7 cellular contexts compared by ENCODE assay signal in the genomic region with DNA sequence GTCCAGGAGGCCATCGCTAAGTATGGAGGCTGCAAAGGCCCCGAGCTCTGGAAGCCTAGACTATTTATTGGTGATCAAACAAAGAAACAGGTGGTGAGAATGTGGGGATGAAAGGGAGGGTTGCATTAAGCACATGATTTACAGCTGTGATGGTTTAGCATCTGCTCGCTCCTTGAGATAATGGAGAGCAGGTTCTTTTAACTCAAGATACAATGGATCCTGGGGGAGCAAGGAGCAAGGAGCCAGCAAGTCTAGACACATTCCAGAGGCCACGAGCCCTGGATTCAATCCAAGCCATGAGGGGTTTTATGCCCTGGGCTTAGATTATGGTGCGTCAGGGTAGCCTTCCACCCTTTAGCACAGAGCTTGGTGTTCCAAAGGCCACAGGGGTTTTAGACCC.
DNase-seq lines count a peak whose midpoint lies in the region; ATAC-seq, FAIRE-seq and TF ChIP-seq lines count a peak whose summit lies in the region.
"Not testable (repeated sequence)": the region's sequence is repeated elsewhere in the genome, so short reads cannot be mapped to it uniquely, and the experiment has no call there.

No MANE protein-coding gene starts in this region.

- not testable (repeated sequence) for H3K9me2 ChIP-seq in GM23338 (ENCODE audit: insufficient read depth)

- H4K20me1 ChIP-seq in GM23338 (replicated peaks; ENCODE audit: insufficient read depth); keratinocyte (ENCODE audit: control insufficient read depth, extremely low read depth, insufficient read depth, low read length): not testable (repeated sequence)

- not testable (repeated sequence) for H3F3A ChIP-seq in GM23338 (replicated peaks; ENCODE audit: low read depth)

- H3K27ac Mint-ChIP-seq in GM23338, result 0 out of 2 replicates have a peak overlapping the region, but pooled peaks have one; percentile 36

- H3K27me3 Mint-ChIP-seq in GM23338 (ENCODE audit: insufficient read depth, low read depth, poor library complexity), result not testable (repeated sequence)

- not testable (repeated sequence) for H3K27ac ChIP-seq in GM23338 (ENCODE audit: low read depth); WERI-Rb-1
- peak overlapping the region; percentile 10 for H3K27ac ChIP-seq in keratinocyte (ENCODE audit: control insufficient read depth, insufficient read depth, low read length)

- H3K9ac ChIP-seq in keratinocyte (ENCODE audit: control insufficient read depth, extremely low read depth, insufficient read depth, low read length), result not testable (repeated sequence)

- not testable (repeated sequence) for H3K36me3 ChIP-seq in GM23338 (ENCODE audit: insufficient read depth); WERI-Rb-1; keratinocyte (ENCODE audit: control insufficient read depth in 2 of 2, extremely low read depth in 1 of 2, insufficient read depth in 2 of 2, low read length in 2 of 2)

- H3K4me2 ChIP-seq in GM23338; keratinocyte (ENCODE audit: control insufficient read depth, extremely low read depth, insufficient read depth, low read depth, low read length): not testable (repeated sequence)

- H3K4me3 ChIP-seq in GM23338; WERI-Rb-1 (ENCODE audit: low read depth, low read length); keratinocyte (ENCODE audit: control insufficient read depth in 2 of 3, extremely low read depth in 1 of 3, insufficient read depth in 2 of 3, low read depth in 1 of 3, low read length in 3 of 3): not testable (repeated sequence)

- FAIRE-seq in keratinocyte (lab: Jason Lieb, UNC), result peak; percentile 13

- H2AFZ ChIP-seq in GM23338, result 0 out of 2 replicates have a peak overlapping the region, but pooled peaks have one; percentile 11
- not testable (repeated sequence) for H2AFZ ChIP-seq in keratinocyte (ENCODE audit: control insufficient read depth, low read length)

- H3K27me3 ChIP-seq in GM23338 (ENCODE audit: insufficient read depth); WERI-Rb-1 (ENCODE audit: insufficient read depth, low read depth, severe bottlenecking); keratinocyte (ENCODE audit: control insufficient read depth, extremely low read depth, insufficient read depth, low read length): not testable (repeated sequence)

- H3K79me2 ChIP-seq in GM23338 (replicated peaks; ENCODE audit: insufficient read depth); keratinocyte (ENCODE audit: control insufficient read depth, insufficient read depth, low read length): not testable (repeated sequence)

- H3K4me1 ChIP-seq in GM23338 (ENCODE audit: insufficient read depth) (peaks cover 19% of the 10 kb centered on the region), keratinocyte (ENCODE audit: control insufficient read depth, extremely low read depth, insufficient read depth, low read length) (peaks cover 28% of the 10 kb centered on the region)

- dilution Hi-C loops in keratinocyte (cut with MboI; ENCODE audit: extremely low pct_ligation_motif_present, low sequenced_read_pairs), result not testable (repeated sequence)

- H3K9me3 Mint-ChIP-seq in GM23338, result not testable (repeated sequence)

- DNase-seq in GM23338 (ENCODE audit: low spot score); keratinocyte (ENCODE audit: low read depth, low spot score): not testable (repeated sequence)
- DNase-seq in NCI-H1417 (lab: John Stamatoyannopoulos, UW) (peak in 2 of 3 experiments; percentile 3 to 8), NCI-H510A treated with DMSO at 0.1 percent for 48 hours (lab: John Stamatoyannopoulos, UW) (peak; percentile 0), NCI-H82 treated with DMSO at 0.1 percent for 48 hours (lab: John Stamatoyannopoulos, UW; ENCODE audit: unreplicated experiment) (peak; percentile 15), WERI-Rb-1 (peak; percentile 11), cerebellar cortex (ENCODE audit: low spot score) (peak; percentile 59)

- TF ChIP-seq CTCF in GM23338 (conservative IDR thresholded peaks at IDR 0.05; ENCODE audit: low read depth in 2 of 2); WERI-Rb-1 (IDR thresholded peaks at IDR 0.05; ENCODE audit: low read depth, low read length); keratinocyte (optimal IDR thresholded peaks at IDR 0.05 in 1 of 3, IDR thresholded peaks at IDR 0.05 in 1 of 3, conservative IDR thresholded peaks at IDR 0.05 in 1 of 3; ENCODE audit: extremely low read depth in 1 of 3, insufficient read depth in 2 of 3, low read length in 3 of 3): not testable (repeated sequence)

- H3K4me1 Mint-ChIP-seq in GM23338, result peaks cover 12% of the 10 kb centered on the region

- not testable (repeated sequence) for H3K4me3 Mint-ChIP-seq in GM23338

- H3K9me3 ChIP-seq in WERI-Rb-1 (ENCODE audit: severe bottlenecking); keratinocyte (ENCODE audit: control insufficient read depth, low read depth, low read length): not testable (repeated sequence)

- not testable (repeated sequence) for H3K9me1 ChIP-seq in keratinocyte (ENCODE audit: control insufficient read depth, extremely low read depth, insufficient read depth, low read length)

- not testable (repeated sequence) for H3K36me3 Mint-ChIP-seq in GM23338 (ENCODE audit: low read depth)

- ATAC-seq in GM23338, result not testable (repeated sequence)
